9 cellular contexts compared by ENCODE assay signal in genomic region chrX:79270401-79270800, GRCh38.
DNase-seq lines count a peak whose midpoint lies in the region; ATAC-seq, FAIRE-seq and TF ChIP-seq lines count a peak whose summit lies in the region.
"Had no signal": no experiment of that assay in that cellular context is flagged by ENCODE, and none has a peak within 500 bp of the region (broad histone marks: within the 10 kb centered on the region; RNA-seq: fewer than 3 reads in every experiment).

No MANE protein-coding gene starts in this region.

- peak; percentile 88 for ATAC-seq in GM19043 (IDR thresholded peaks at IDR 0.05; ENCODE audit: low read depth, unreplicated experiment)
- ATAC-seq in HG03280 (IDR thresholded peaks at IDR 0.05; ENCODE audit: unreplicated experiment), result peak; percentile 92

- intact Hi-C loops in A673 (cut with micrococcal nuclease; ENCODE audit: unreplicated experiment), result loop anchor here (1.0 to 5.0 kb wide), 5 partner anchors 64 to 716 kb away; no protein-coding TSS in a partner anchor

- no peak for FAIRE-seq in small intestine (lab: Jason Lieb, UNC)
- FAIRE-seq: endometrium had no signal

- CTCF ChIA-PET in A673 (lab: Charles Lee), result interaction anchor here (1.0 kb wide), 1 partner anchor 176 kb away, joined by 5 read pairs; no protein-coding TSS in a partner anchor

- H3K4me3 ChIP-seq in A673 (ENCODE audit: low read depth, low read length, poor library complexity, severe bottlenecking), result no peak overlapping the region
- H3K4me3 ChIP-seq in small intestine (ENCODE audit: low read depth in 1 of 2, low read length in 2 of 2), result no peak overlapping the region

- H3K27me3 ChIP-seq in A673 (replicated peaks; ENCODE audit: insufficient read depth, low read depth, low read length, poor library complexity) (no peaks in the 10 kb centered on the region), small intestine (ENCODE audit: control insufficient read depth in 2 of 2, insufficient read depth in 2 of 2, low read length in 2 of 2) (no peaks in the 10 kb centered on the region)

- DNase-seq in A673 (ENCODE audit: low spot score), result peak; percentile 92
- DNase-seq in effector CD4-positive, alpha-beta T cell, result peak; percentile 64
- DNase-seq in small intestine, result peak; percentile 34
- DNase-seq in SW 1271 (lab: John Stamatoyannopoulos, UW), result no peak
- DNase-seq in NCI-H2107 (lab: John Stamatoyannopoulos, UW), result no peak

- H3K27ac ChIP-seq in A673 (ENCODE audit: low read depth, low read length, poor library complexity, severe bottlenecking) (peak overlapping the region; percentile 90), VCaP (no peak overlapping the region), small intestine (ENCODE audit: low read depth in 1 of 2, low read length in 1 of 2) (no peak overlapping the region)

- no TSS peak for BruUV-seq in A673 (replicated peaks; lab: Mats Ljungman, UMichigan)

- POLR2A ChIA-PET in A673 (lab: Charles Lee; ENCODE audit: low non-redundant PET), result interaction anchor here (0.7 kb wide), 1 partner anchor 179 kb away, joined by 3 read pairs; no protein-coding TSS in a partner anchor

- H3K36me3 ChIP-seq in A673 (ENCODE audit: insufficient read depth, low read length, poor library complexity, severe bottlenecking) (no peaks in the 10 kb centered on the region), small intestine (ENCODE audit: control insufficient read depth in 2 of 2, insufficient read depth in 2 of 2, low read length in 2 of 2) (no peaks in the 10 kb centered on the region)

- H3K9me3 ChIP-seq in A673 (ENCODE audit: low read depth, low read length, poor library complexity, severe bottlenecking), result no peaks in the 10 kb centered on the region
- H3K9me3 ChIP-seq in small intestine (ENCODE audit: control insufficient read depth, low read depth), result no peaks in the 10 kb centered on the region

- TF ChIP-seq CTCF in A673 (conservative IDR thresholded peaks at IDR 0.05; ENCODE audit: low read depth, low read length) (peak; percentile 78), VCaP (conservative IDR thresholded peaks at IDR 0.05) (peak; percentile 77)

- peaks cover 50% of the 10 kb centered on the region for H3K4me1 ChIP-seq in A673 (ENCODE audit: insufficient read depth, low read length, poor library complexity, severe bottlenecking)
- no peaks in the 10 kb centered on the region for H3K4me1 ChIP-seq in small intestine (ENCODE audit: control insufficient read depth in 2 of 2, insufficient read depth in 1 of 2, low read depth in 1 of 2, low read length in 1 of 2)

- WGBS in small intestine, 3 donors, result 12 to 15% (median 13%) methylated on average over 4 of the region's 4 CpGs

Comparison
In these comparisons a context has a peak if more than half of its experiments do, and no peak if none do; other contexts are left out.
1. DNase-seq: peak in A673 (single experiment), effector CD4-positive, alpha-beta T cell (single experiment) and small intestine (single experiment); none in SW 1271 (0 of 2) and NCI-H2107 (single experiment).